Comparison of ENCODE assay signal across 12 cellular contexts in the genomic region with DNA sequence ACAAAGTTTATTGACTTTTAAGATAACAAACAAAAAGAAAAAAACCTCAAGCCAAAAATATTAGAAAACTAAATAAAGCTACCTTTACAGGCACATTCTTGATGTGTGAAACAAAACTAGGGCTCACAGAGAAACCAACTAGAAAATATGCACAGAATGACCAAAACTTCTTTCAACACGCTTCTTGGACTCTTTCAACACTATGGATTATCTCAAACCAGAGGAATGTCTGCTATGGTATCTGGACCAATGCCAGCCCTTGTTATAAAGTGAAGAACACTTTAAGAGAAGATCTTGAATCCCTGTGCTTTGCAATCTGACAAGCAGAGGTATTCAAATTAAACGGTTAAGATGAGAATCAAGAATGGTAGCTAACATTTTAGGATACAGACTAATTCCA.
A peak's percentile ranks its signal among the peaks of the same experiment; 100 is the strongest.
DNase-seq lines count a peak whose midpoint lies in the region; ATAC-seq and TF ChIP-seq lines count a peak whose summit lies in the region.
"Had no signal": no experiment of that assay in that cellular context is flagged by ENCODE, and none has a peak within 500 bp of the region (broad histone marks: within the 10 kb centered on the region; RNA-seq: fewer than 3 reads in every experiment).

No MANE protein-coding gene starts in this region.

- intact Hi-C loops in lower lobe of right lung (cut with DNase I), result no loop called here

- ATAC-seq in lower lobe of right lung (peak; percentile 63 to 86), GM19328 (IDR thresholded peaks at IDR 0.05; ENCODE audit: unreplicated experiment) (no peak), GM19035 (IDR thresholded peaks at IDR 0.05; ENCODE audit: unreplicated experiment) (no peak), GM18498 (IDR thresholded peaks at IDR 0.05; ENCODE audit: unreplicated experiment) (no peak)
- ATAC-seq: activated CD4-positive, alpha-beta T cell treated with anti-CD3 and anti-CD28 coated beads for 36 hours; body of pancreas had no signal

- H3K4me1 ChIP-seq in lower lobe of right lung, result peaks cover 5% of the 10 kb centered on the region

- no peaks in the 10 kb centered on the region for H3K9me3 ChIP-seq in lower lobe of right lung
- H3K9me3 ChIP-seq: body of pancreas, upper lobe of left lung had no signal

- no peak for TF ChIP-seq CTCF in AG09309 (IDR thresholded peaks at IDR 0.05; ENCODE audit: control insufficient read depth, insufficient read depth, low read depth, low read length, missing control alignments)
- TF ChIP-seq CTCF in astrocyte of the spinal cord (IDR thresholded peaks at IDR 0.05; ENCODE audit: low read depth, low read length), result no peak
- TF ChIP-seq CTCF in lower lobe of right lung (IDR thresholded peaks at IDR 0.05), result no peak

- H3K27me3 ChIP-seq in lower lobe of right lung (ENCODE audit: low read depth), result no peaks in the 10 kb centered on the region
- H3K27me3 ChIP-seq: body of pancreas, upper lobe of left lung had no signal

- no peak overlapping the region for H3K27ac ChIP-seq in lower lobe of right lung
- H3K27ac ChIP-seq: body of pancreas, upper lobe of left lung had no signal

- DNase-seq in AG09309 (ENCODE audit: low read depth), result peak; percentile 94
- peak; percentile 27 for DNase-seq in HT-29 (ENCODE audit: low spot score)
- peak; percentile 92 for DNase-seq in astrocyte of the spinal cord (ENCODE audit: low read depth, low spot score)
- no peak for DNase-seq in lower lobe of right lung
- DNase-seq in GF-D8 (lab: John Stamatoyannopoulos, UW), result no peak
- DNase-seq: activated CD4-positive, alpha-beta T cell treated with anti-CD3 and anti-CD28 coated beads for 36 hours; NCI-H774 had no signal

- no peaks in the 10 kb centered on the region for H3K36me3 ChIP-seq in lower lobe of right lung
- H3K36me3 ChIP-seq: upper lobe of left lung had no signal

- H3K4me3 ChIP-seq in AG09309 (ENCODE audit: control insufficient read depth, low read depth, low read length), result no peak overlapping the region
- no peak overlapping the region for H3K4me3 ChIP-seq in astrocyte of the spinal cord (ENCODE audit: low read depth, low read length)
- no peak overlapping the region for H3K4me3 ChIP-seq in lower lobe of right lung
- H3K4me3 ChIP-seq: body of pancreas, upper lobe of left lung had no signal

- in situ Hi-C loops in astrocyte of the spinal cord (cut with HindIII; ENCODE audit: low sequenced_read_pairs), result no loop called here

Comparison
In these comparisons a context has a peak if more than half of its experiments do, and no peak if none do; other contexts are left out.
1. DNase-seq: peak in AG09309 (single experiment), HT-29 (single experiment) and astrocyte of the spinal cord (single experiment); none in lower lobe of right lung (single experiment) and GF-D8 (single experiment).
2. ATAC-seq: peak in lower lobe of right lung (2 of 2); none in GM19328 (single experiment), GM19035 (single experiment) and GM18498 (single experiment).